In genomic region chr2:42086500-42086953, GRCh38 we compare ENCODE assay signal across 8 cellular contexts. TPM values are rescaled to one million over a fixed set of nuclear protein-coding genes. Genes with fewer than 3 reads are reported as not detected.
A peak's percentile ranks its signal among the peaks of the same experiment; 100 is the strongest.
DNase-seq lines count a peak whose midpoint lies in the region; ATAC-seq lines count a peak whose summit lies in the region.

No MANE protein-coding gene starts in this region.

- ATAC-seq in HG03354 (IDR thresholded peaks at IDR 0.05; ENCODE audit: poor library complexity, severe bottlenecking, unreplicated experiment) (peak; percentile 58), Right ventricle myocardium superior (ENCODE audit: poor library complexity) (peak; percentile 75), HG03469 (IDR thresholded peaks at IDR 0.05; ENCODE audit: unreplicated experiment) (no peak)
- peak; percentile 43 for ATAC-seq in activated naive CD8-positive, alpha-beta T cell treated with anti-CD3 and anti-CD28 coated beads, Interleukin-2, amount 10 ng/mL, durations not matched to agents 7 days and 5 days (ENCODE audit: low read depth)

- H3K4me1 Mint-ChIP-seq in activated naive CD8-positive, alpha-beta T cell treated with anti-CD3 and anti-CD28 coated beads, Interleukin-2, amount 10 ng/mL, durations not matched to agents 7 days and 5 days = peaks cover 11% of the 10 kb centered on the region

- H3K36me3 Mint-ChIP-seq in activated naive CD8-positive, alpha-beta T cell treated with anti-CD3 and anti-CD28 coated beads, Interleukin-2, amount 10 ng/mL, durations not matched to agents 7 days and 5 days = no peaks in the 10 kb centered on the region

- peak; percentile 29 for DNase-seq in stimulated activated CD4-positive, alpha-beta T cell treated with anti-CD3 and anti-CD28 coated beads, Interleukin-15, amount 100 ng/mL, for 24 hours
- no peak for DNase-seq in stimulated activated CD4-positive, alpha-beta T cell treated with anti-CD3 and anti-CD28 coated beads, Interleukin-4, amount 100 ng/mL, for 1 hour
- DNase-seq in NCI-H774 (lab: John Stamatoyannopoulos, UW) (peak; percentile 43), Right ventricle myocardium superior (no peak), putamen (ENCODE audit: low spot score) (peak; percentile 73)
- no peak for DNase-seq in activated naive CD8-positive, alpha-beta T cell treated with anti-CD3 and anti-CD28 coated beads, Interleukin-2, amount 10 ng/mL, durations not matched to agents 7 days and 5 days

- H3K27ac Mint-ChIP-seq in activated naive CD8-positive, alpha-beta T cell treated with anti-CD3 and anti-CD28 coated beads, Interleukin-2, amount 10 ng/mL, durations not matched to agents 7 days and 5 days = no peak overlapping the region

- intact Hi-C loops in Right ventricle myocardium superior (cut with DNase I) = loop anchor here (2.0 to 5.0 kb wide), 2 partner anchors 218 to 234 kb away; no protein-coding TSS in a partner anchor

- no peak overlapping the region for H3K4me3 Mint-ChIP-seq in activated naive CD8-positive, alpha-beta T cell treated with anti-CD3 and anti-CD28 coated beads, Interleukin-2, amount 10 ng/mL, durations not matched to agents 7 days and 5 days

- POLR2A ChIA-PET in activated naive CD8-positive, alpha-beta T cell treated with anti-CD3 and anti-CD28 coated beads, Interleukin-2, amount 10 ng/mL, durations not matched to agents 7 days and 5 days (lab: Charles Lee) = no interaction called here

- H3K9me3 Mint-ChIP-seq in activated naive CD8-positive, alpha-beta T cell treated with anti-CD3 and anti-CD28 coated beads, Interleukin-2, amount 10 ng/mL, durations not matched to agents 7 days and 5 days = no peaks in the 10 kb centered on the region

- peaks cover 12% of the 10 kb centered on the region for H3K27me3 Mint-ChIP-seq in activated naive CD8-positive, alpha-beta T cell treated with anti-CD3 and anti-CD28 coated beads, Interleukin-2, amount 10 ng/mL, durations not matched to agents 7 days and 5 days

RNA-seq across cellular contexts. Expression of gene PKDCC, which starts 38.7 kb away (rescaled TPM):
- total RNA-seq in activated naive CD8-positive, alpha-beta T cell treated with anti-CD3 and anti-CD28 coated beads, Interleukin-2, amount 10 ng/mL, durations not matched to agents 7 days and 5 days = not detected
- 120 TPM for total RNA-seq in Right ventricle myocardium superior

Comparison
In these comparisons a context has a peak if more than half of its experiments do, and no peak if none do; other contexts are left out.
1. DNase-seq: peak in stimulated activated CD4-positive, alpha-beta T cell treated with anti-CD3 and anti-CD28 coated beads, Interleukin-15, amount 100 ng/mL, for 24 hours (single experiment), NCI-H774 (single experiment) and putamen (single experiment); none in stimulated activated CD4-positive, alpha-beta T cell treated with anti-CD3 and anti-CD28 coated beads, Interleukin-4, amount 100 ng/mL, for 1 hour (single experiment), activated naive CD8-positive, alpha-beta T cell treated with anti-CD3 and anti-CD28 coated beads, Interleukin-2, amount 10 ng/mL, durations not matched to agents 7 days and 5 days (single experiment) and Right ventricle myocardium superior (single experiment).
2. RNA of gene PKDCC, which starts 38.7 kb away (total RNA-seq): 120 TPM in Right ventricle myocardium superior (single experiment); not detected in activated naive CD8-positive, alpha-beta T cell treated with anti-CD3 and anti-CD28 coated beads, Interleukin-2, amount 10 ng/mL, durations not matched to agents 7 days and 5 days; every median in the first group is over 100 times any median in the second.